Comparison of ENCODE assay signal across 18 cellular contexts in the genomic region with DNA sequence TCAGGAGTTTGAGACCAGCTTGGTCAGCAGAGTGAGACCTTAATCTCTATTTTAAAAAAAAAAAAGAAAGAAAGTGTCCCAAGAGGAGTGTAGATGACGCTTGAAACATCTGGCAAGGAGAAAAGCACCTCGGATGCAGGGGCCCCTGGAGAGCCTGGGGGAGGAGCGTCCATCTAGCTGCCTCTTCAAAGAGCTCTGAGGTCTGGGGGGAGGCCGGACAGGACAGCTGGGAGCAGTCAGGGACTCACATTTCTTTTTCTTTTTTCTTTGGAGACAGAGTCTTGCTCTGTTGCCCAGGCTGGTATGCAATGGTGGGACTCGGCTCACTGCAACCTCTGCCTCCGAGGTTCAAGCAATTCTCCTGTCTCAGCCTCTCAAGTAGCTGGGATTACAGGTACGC. TPM values are rescaled to one million over a fixed set of nuclear protein-coding genes. Genes with fewer than 3 reads are reported as not detected.
DNase-seq lines count a peak whose midpoint lies in the region; ATAC-seq and TF ChIP-seq lines count a peak whose summit lies in the region.
"Had no signal": no experiment of that assay in that cellular context is flagged by ENCODE, and none has a peak within 500 bp of the region (broad histone marks: within the 10 kb centered on the region; RNA-seq: fewer than 3 reads in every experiment).

No MANE protein-coding gene starts in this region.

- H3K27ac ChIP-seq in cardiac muscle cell (peak overlapping the region; percentile 95), right cardiac atrium (ENCODE audit: low read length) (no peak overlapping the region), spleen (no peak overlapping the region), right lobe of liver (no peak overlapping the region)
- H3K27ac ChIP-seq: GM23248 had no signal

- H3K9me3 Mint-ChIP-seq in chondrocyte (ENCODE audit: low read depth): no peaks in the 10 kb centered on the region
- H3K9me3 Mint-ChIP-seq in neural crest cell: no peaks in the 10 kb centered on the region
- no peaks in the 10 kb centered on the region for H3K9me3 Mint-ChIP-seq in Caco-2 (ENCODE audit: unreplicated experiment)
- H3K9me3 Mint-ChIP-seq in WTC11: no peaks in the 10 kb centered on the region
- H3K9me3 Mint-ChIP-seq: CD4-positive, alpha-beta memory T cell had no signal

- POLR2A ChIA-PET in Caco-2 (lab: Charles Lee): no interaction called here
- POLR2A ChIA-PET in WTC11 (lab: Charles Lee): no interaction called here

- H3K27ac Mint-ChIP-seq in chondrocyte (ENCODE audit: unreplicated experiment) (peak overlapping the region; percentile 22), neural crest cell (ENCODE audit: unreplicated experiment) (no peak overlapping the region), Caco-2 (ENCODE audit: unreplicated experiment) (no peak overlapping the region), WTC11 (no peak overlapping the region)
- H3K27ac Mint-ChIP-seq: B cell had no signal

- H3K4me1 Mint-ChIP-seq in chondrocyte (ENCODE audit: low read depth): peaks cover 34% of the 10 kb centered on the region
- H3K4me1 Mint-ChIP-seq in neural crest cell: peaks cover 26% of the 10 kb centered on the region
- peaks cover 24% of the 10 kb centered on the region for H3K4me1 Mint-ChIP-seq in Caco-2 (ENCODE audit: low read depth, unreplicated experiment)
- H3K4me1 Mint-ChIP-seq in WTC11: peaks cover 27% of the 10 kb centered on the region

- H3K36me3 ChIP-seq in cardiac muscle cell (no peaks in the 10 kb centered on the region), spleen (no peaks in the 10 kb centered on the region), Caco-2 (ENCODE audit: control insufficient read depth, insufficient read depth, low read length) (no peaks in the 10 kb centered on the region), right lobe of liver (no peaks in the 10 kb centered on the region)
- H3K36me3 ChIP-seq: Peyer's patch had no signal

- H3K9me3 ChIP-seq in cardiac muscle cell (ENCODE audit: low read depth) (no peaks in the 10 kb centered on the region), right cardiac atrium (ENCODE audit: control insufficient read depth, low read length) (no peaks in the 10 kb centered on the region), spleen (no peaks in the 10 kb centered on the region), Caco-2 (no peaks in the 10 kb centered on the region), right lobe of liver (no peaks in the 10 kb centered on the region)
- H3K9me3 ChIP-seq: Peyer's patch had no signal

- TF ChIP-seq POLR2A in spleen (IDR thresholded peaks at IDR 0.05) (no peak), right lobe of liver (IDR thresholded peaks at IDR 0.05) (no peak)

- BruUV-seq in Caco-2 (replicated peaks; lab: Mats Ljungman, UMichigan): no TSS peak

- intact Hi-C loops in right cardiac atrium (cut with DNase I) (no loop called here), spleen (cut with DNase I; ENCODE audit: low total_unique reads) (no loop called here), Caco-2 (cut with micrococcal nuclease; ENCODE audit: unreplicated experiment) (no loop called here), right lobe of liver (cut with DNase I) (no loop called here)

- H3K4me3 ChIP-seq in cardiac muscle cell (no peak overlapping the region), right cardiac atrium (ENCODE audit: low read length) (no peak overlapping the region), spleen (no peak overlapping the region), Caco-2 (ENCODE audit: low read depth, low read length) (no peak overlapping the region), right lobe of liver (no peak overlapping the region)
- H3K4me3 ChIP-seq: GM23248, K562, Peyer's patch had no signal

- H3K36me3 Mint-ChIP-seq in chondrocyte (ENCODE audit: low read depth) (no peaks in the 10 kb centered on the region), neural crest cell (ENCODE audit: low read depth) (no peaks in the 10 kb centered on the region), Caco-2 (ENCODE audit: insufficient read depth, unreplicated experiment) (no peaks in the 10 kb centered on the region), WTC11 (no peaks in the 10 kb centered on the region)

- CTCF ChIA-PET in Caco-2 (lab: Charles Lee) (interaction anchor here (0.5 kb wide), 1 partner anchor 44 kb away, joined by 3 read pairs; no protein-coding TSS in a partner anchor), WTC11 (lab: Charles Lee) (no interaction called here)

- DNase-seq in cardiac muscle cell (ENCODE audit: low read depth in 1 of 2, low spot score in 1 of 2): no peak
- DNase-seq in right cardiac atrium: no peak
- DNase-seq in chondrocyte (ENCODE audit: low spot score): peak; percentile 63
- no peak for DNase-seq in neural crest cell (ENCODE audit: low read depth, low spot score)
- peak; percentile 48 for DNase-seq in spleen
- no peak for DNase-seq in Caco-2
- DNase-seq in WTC11 (ENCODE audit: low spot score): no peak
- DNase-seq in right lobe of liver: no peak
- DNase-seq: 8988T; CD4-positive, alpha-beta memory T cell; DMS53; GM23248; HCEC 1CT; NCI-H1105; NCI-H1694; Peyer's patch had no signal

- H3K4me3 Mint-ChIP-seq in chondrocyte (ENCODE audit: unreplicated experiment) (no peak overlapping the region), neural crest cell (peak overlapping the region; percentile 49), Caco-2 (ENCODE audit: unreplicated experiment) (no peak overlapping the region), WTC11 (no peak overlapping the region)
- H3K4me3 Mint-ChIP-seq: B cell had no signal

- peaks cover 33% of the 10 kb centered on the region for H3K4me1 ChIP-seq in cardiac muscle cell (ENCODE audit: low read depth)
- peaks cover 8% of the 10 kb centered on the region for H3K4me1 ChIP-seq in right cardiac atrium (ENCODE audit: control insufficient read depth, insufficient read depth, low read length)
- H3K4me1 ChIP-seq in spleen: peaks cover 6 to 25% (median 18%) of the 10 kb centered on the region in 6 donors
- peaks cover 9% of the 10 kb centered on the region; the same call in 1 of the 2 replicates for H3K4me1 ChIP-seq in Caco-2
- peaks cover 0 to 35% (median 10%) of the 10 kb centered on the region in 4 donors for H3K4me1 ChIP-seq in right lobe of liver

- TF ChIP-seq CTCF in cardiac muscle cell (IDR thresholded peaks at IDR 0.05; ENCODE audit: low read depth, low read length) (no peak), chondrocyte (IDR thresholded peaks at IDR 0.05) (no peak), neural crest cell (conservative IDR thresholded peaks at IDR 0.05) (no peak), spleen (IDR thresholded peaks at IDR 0.05 in 8 of 11, conservative IDR thresholded peaks at IDR 0.05 in 3 of 11) (no peak), Caco-2 (IDR thresholded peaks at IDR 0.05; ENCODE audit: insufficient read depth in 1 of 2, low read depth in 1 of 2, low read length in 1 of 2, severe bottlenecking in 1 of 2, unreplicated experiment in 1 of 2) (no peak), WTC11 (IDR thresholded peaks at IDR 0.05) (no peak), right lobe of liver (IDR thresholded peaks at IDR 0.05) (no peak)

- 75% methylated on average over 7 of the region's 7 CpGs for WGBS in right cardiac atrium
- WGBS in spleen, 5 donors: 87 to 94% (median 89%) methylated on average over 7 of the region's 7 CpGs
- 95% methylated on average over 3 of the region's 7 CpGs for whole genome bisulfite sequencing in right lobe of liver (ENCODE audit: insufficient coverage, low coverage, low lambda C conversion rate, missing lambda C conversion rate)

- ATAC-seq in right cardiac atrium: no peak
- no peak for ATAC-seq in WTC11
- ATAC-seq in right lobe of liver: no peak
- ATAC-seq: K562 had no signal

- H3K27me3 Mint-ChIP-seq in chondrocyte (ENCODE audit: low read depth): no peaks in the 10 kb centered on the region
- peaks cover 4% of the 10 kb centered on the region for H3K27me3 Mint-ChIP-seq in neural crest cell (ENCODE audit: low read depth)
- no peaks in the 10 kb centered on the region for H3K27me3 Mint-ChIP-seq in Caco-2 (ENCODE audit: insufficient read depth, unreplicated experiment)
- peaks cover 41% of the 10 kb centered on the region for H3K27me3 Mint-ChIP-seq in WTC11 (ENCODE audit: low read depth)
- H3K27me3 Mint-ChIP-seq: CD4-positive, alpha-beta memory T cell had no signal

- H3K27me3 ChIP-seq in cardiac muscle cell: no peaks in the 10 kb centered on the region
- no peaks in the 10 kb centered on the region for H3K27me3 ChIP-seq in right cardiac atrium (ENCODE audit: control insufficient read depth, insufficient read depth)
- H3K27me3 ChIP-seq in spleen (replicated peaks in 1 of 7): no peaks in the 10 kb centered on the region
- no peaks in the 10 kb centered on the region for H3K27me3 ChIP-seq in Caco-2 (replicated peaks; ENCODE audit: control insufficient read depth, insufficient read depth, low read length)
- H3K27me3 ChIP-seq in right lobe of liver: no peaks in the 10 kb centered on the region
- H3K27me3 ChIP-seq: Peyer's patch had no signal

TF ChIP-seq in WTC11, 78 proteins besides CTCF, POLR2A, EP300 and RAD21 (continues in another document):
- no peak for TF ChIP-seq ZNF671 (CRISPR knock-in tag; IDR thresholded peaks at IDR 0.05)
- TF ChIP-seq NFYB (CRISPR knock-in tag; conservative IDR thresholded peaks at IDR 0.05; ENCODE audit: low read depth): no peak
- TF ChIP-seq CREM (CRISPR knock-in tag; IDR thresholded peaks at IDR 0.05): no peak
- no peak for TF ChIP-seq ESRRA (CRISPR knock-in tag; IDR thresholded peaks at IDR 0.05; ENCODE audit: borderline replicate concordance)
- no peak for TF ChIP-seq KAT7 (CRISPR knock-in tag; IDR thresholded peaks at IDR 0.05; ENCODE audit: borderline replicate concordance)
- TF ChIP-seq FOXJ3 (CRISPR knock-in tag; IDR thresholded peaks at IDR 0.05; ENCODE audit: borderline replicate concordance): no peak
- no peak for TF ChIP-seq CBFB (CRISPR knock-in tag; IDR thresholded peaks at IDR 0.05; ENCODE audit: low read depth)
- TF ChIP-seq TEAD4 (CRISPR knock-in tag; IDR thresholded peaks at IDR 0.05): no peak
- TF ChIP-seq, protein P1, sequence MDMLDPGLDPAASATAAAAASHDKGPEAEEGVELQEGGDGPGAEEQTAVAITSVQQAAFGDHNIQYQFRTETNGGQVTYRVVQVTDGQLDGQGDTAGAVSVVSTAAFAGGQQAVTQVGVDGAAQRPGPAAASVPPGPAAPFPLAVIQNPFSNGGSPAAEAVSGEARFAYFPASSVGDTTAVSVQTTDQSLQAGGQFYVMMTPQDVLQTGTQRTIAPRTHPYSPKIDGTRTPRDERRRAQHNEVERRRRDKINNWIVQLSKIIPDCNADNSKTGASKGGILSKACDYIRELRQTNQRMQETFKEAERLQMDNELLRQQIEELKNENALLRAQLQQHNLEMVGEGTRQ (CRISPR knock-in tag; IDR thresholded peaks at IDR 0.05): no peak

RNA-seq across cellular contexts. Expression of a gene that starts 3.3 kb away (rescaled TPM):
- total RNA-seq in cardiac muscle cell (392 and 406 TPM in 2 replicates), right cardiac atrium (100 to 1,000 TPM; 203 to 246 (median 221) TPM), chondrocyte (115 to 126 TPM (median 125 TPM) in 3 replicates), neural crest cell (214 and 218 TPM in 2 replicates), spleen (10 to 100 TPM; 42.8 to 70.9 (median 52.5) TPM), Caco-2 (2022) (28.3 and 28.7 TPM in 2 replicates), WTC11 (2021) (53.3 to 80.3 TPM (median 72.3 TPM) in 3 replicates), right lobe of liver (100 to 1,000 TPM; 115 to 371 (median 261) TPM)
- polyA plus RNA-seq in cardiac muscle cell (673 and 712 TPM in 2 replicates), right cardiac atrium (275 TPM), spleen (10 to 100 TPM; 36.4 to 57.8 (median 53.5) TPM)

Comparison
In these comparisons a context has a peak if more than half of its experiments do, and no peak if none do; other contexts are left out.
1. DNase-seq: peak in chondrocyte (single experiment) and spleen (single experiment); none in cardiac muscle cell (0 of 2), right cardiac atrium (0 of 3), neural crest cell (single experiment), Caco-2 (0 of 2), WTC11 (single experiment) and right lobe of liver (0 of 3).